Comparison of ENCODE assay signal across 8 cellular contexts in the genomic region with DNA sequence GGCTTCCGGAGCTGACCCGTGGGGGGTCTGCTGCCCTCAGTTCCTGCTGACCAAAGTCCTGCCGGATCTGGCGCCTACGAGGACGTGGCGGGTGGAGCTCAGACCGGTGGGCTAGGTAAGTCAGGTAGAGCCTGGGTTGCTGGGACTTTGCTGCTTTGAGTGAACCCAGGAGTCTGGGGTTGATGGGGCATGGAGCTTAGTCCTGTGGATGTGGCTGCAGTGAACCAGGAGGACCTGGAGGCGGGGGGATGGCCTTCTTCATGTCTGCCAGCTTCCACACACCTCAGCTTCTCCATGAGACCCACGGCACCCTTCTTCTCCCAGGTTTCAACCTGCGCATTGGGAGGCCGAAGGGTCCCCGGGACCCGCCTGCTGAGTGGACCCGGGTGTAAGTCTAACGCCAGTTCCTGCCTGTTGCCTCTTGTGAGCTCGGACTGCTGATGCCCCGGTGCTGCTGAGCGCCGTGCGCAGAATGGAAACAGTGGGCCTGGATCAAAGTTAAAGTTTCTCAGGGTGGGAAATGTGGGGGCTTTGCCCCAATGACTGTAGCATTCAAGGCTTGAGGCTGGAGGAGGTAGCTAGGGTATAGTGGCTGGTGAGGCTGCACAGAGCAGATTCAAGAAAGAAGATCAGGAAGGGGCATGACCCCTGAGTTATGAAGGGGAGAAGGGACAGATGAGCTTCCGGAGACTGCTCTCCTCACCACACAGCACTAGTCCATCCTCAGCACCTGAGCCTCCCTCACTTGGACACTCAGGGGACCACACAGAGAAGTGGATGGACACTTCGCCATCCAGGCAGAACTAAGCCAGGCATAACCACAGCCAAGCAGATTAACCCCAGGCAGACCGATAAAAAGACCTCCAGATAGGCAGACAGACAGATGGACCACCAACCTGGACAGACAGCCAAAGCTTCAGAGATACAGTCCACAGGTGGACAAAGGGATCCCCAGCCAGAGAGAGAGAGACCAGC. TPM values are rescaled to one million over a fixed set of nuclear protein-coding genes. Genes with fewer than 3 reads are reported as not detected.
DNase-seq lines count a peak whose midpoint lies in the region; ATAC-seq, FAIRE-seq and TF ChIP-seq lines count a peak whose summit lies in the region.

No MANE protein-coding gene starts in this region.

- H3K27ac ChIP-seq in K562 (ENCODE audit: extremely low read depth, low read depth, low read length) (peak overlapping the region; percentile 81), mesodermal cell (ENCODE audit: low read depth, low read length, severe bottlenecking) (no peak overlapping the region)

- DNase-seq in Calu3: no peak
- no peak for DNase-seq in K562 (ENCODE audit: extremely low read depth in 1 of 4, low spot score in 3 of 4)
- DNase-seq in OCI-M2 (lab: John Stamatoyannopoulos, UW; ENCODE audit: unreplicated experiment): no peak
- no peak for DNase-seq in NCI-H82 (lab: John Stamatoyannopoulos, UW)
- no peak for DNase-seq in NCI-H1436 treated with DMSO at 0.1 percent for 48 hours (lab: John Stamatoyannopoulos, UW)
- DNase-seq in dedifferentiated amniotic fluid mesenchymal stem cell (ENCODE audit: extremely low spot score): no peak

- peak overlapping the region; percentile 84 for H3K4me3 Mint-ChIP-seq in Calu3 (ENCODE audit: low read depth, unreplicated experiment)

- TF ChIP-seq POLR2A in K562 (conservative IDR thresholded peaks at IDR 0.05): peak; percentile 16; the same call in 1 of the 2 replicates

- in situ Hi-C loops in K562 (cut with MboI): no loop called here

- H3K4me3 ChIP-seq in K562 (peak overlapping the region; percentile 74), mesodermal cell (ENCODE audit: extremely low read depth, insufficient read depth, low read length, poor library complexity, severe bottlenecking) (peak overlapping the region; percentile 67)

- peak overlapping the region; percentile 88 to 98 for H3K9ac ChIP-seq in K562 (ENCODE audit: insufficient read depth in 1 of 2, low read depth in 2 of 2, low read length in 2 of 2)

- FAIRE-seq in K562 (lab: Jason Lieb, UNC): peak; percentile 23

- H3K9me3 Mint-ChIP-seq in Calu3 (ENCODE audit: low read depth, unreplicated experiment): no peaks in the 10 kb centered on the region

- no peaks in the 10 kb centered on the region for H3K9me1 ChIP-seq in K562 (ENCODE audit: control insufficient read depth, insufficient read depth, low read length)

- WGBS in K562 (ENCODE audit: insufficient coverage, low coverage, missing lambda C conversion rate): 15% methylated on average over 18 of the region's 24 CpGs
- WGBS in mesodermal cell (ENCODE audit: insufficient coverage in 2 of 2), 2 experiments: 75 to 84% methylated on average over 16 to 19 of the region's 24 CpGs

- POLR2A ChIA-PET in K562 (lab: Yijun Ruan, JAX): interaction anchor here (0.6 to 1.6 kb wide), 5 partner anchors 10 to 36 kb away, joined by 3 to 6 read pairs (median 4); a partner anchor contains a TSS

- peaks cover 44% of the 10 kb centered on the region for H3K79me2 ChIP-seq in K562 (ENCODE audit: control insufficient read depth, insufficient read depth, low read length)

- H3K36me3 Mint-ChIP-seq in Calu3 (ENCODE audit: insufficient read depth, unreplicated experiment): peaks cover 38% of the 10 kb centered on the region

- ATAC-seq in HG02943 (IDR thresholded peaks at IDR 0.05; ENCODE audit: low read depth, unreplicated experiment) (peak; percentile 6), K562 (peak; percentile 1)

- intact Hi-C loops in Calu3 (cut with micrococcal nuclease; ENCODE audit: unreplicated experiment): no loop called here
- intact Hi-C loops in K562 (cut with micrococcal nuclease): loop anchor here (1.0 kb wide), 1 partner anchor 31 kb away; a partner anchor contains a TSS

- CTCF ChIA-PET in Calu3 (lab: Charles Lee): interaction anchor here (1.1 to 1.3 kb wide), 3 partner anchors 17 to 85 kb away, joined by 6 to 9 read pairs (median 6); a partner anchor contains a TSS
- CTCF ChIA-PET in K562 (lab: Yijun Ruan, JAX; ENCODE audit: low intra/inter-chr PET ratio): interaction anchor here (1.4 kb wide), 1 partner anchor 17 kb away, joined by 8 read pairs; a partner anchor contains a TSS

- TF ChIP-seq CTCF in Calu3 (IDR thresholded peaks at IDR 0.05; ENCODE audit: unreplicated experiment) (peak; percentile 15), K562 (IDR thresholded peaks at IDR 0.05 in 2 of 3, conservative IDR thresholded peaks at IDR 0.05 in 1 of 3; ENCODE audit: insufficient read depth in 2 of 3, low read depth in 1 of 3, low read length in 3 of 3) (0 out of 6 replicates have a peak, but pooled peaks of 1 of the 3 experiments have one; percentile 7)

- H3K4me1 ChIP-seq in K562 (replicated peaks in 1 of 2; ENCODE audit: control insufficient read depth in 2 of 2, insufficient read depth in 2 of 2, low read length in 2 of 2): peaks cover 41 to 42% of the 10 kb centered on the region in 2 experiments
- H3K4me1 ChIP-seq in mesodermal cell (ENCODE audit: control insufficient read depth, insufficient read depth, low read length, poor library complexity, severe bottlenecking): peaks cover 11% of the 10 kb centered on the region

- H3K27me3 ChIP-seq in K562 (ENCODE audit: control insufficient read depth in 2 of 2, insufficient read depth in 2 of 2, low read length in 2 of 2): no peaks in the 10 kb centered on the region

- H3K36me3 ChIP-seq in K562 (ENCODE audit: control insufficient read depth, insufficient read depth, low read length): peaks cover 47% of the 10 kb centered on the region; the same call in 2 of the 3 replicates
- peaks cover 3% of the 10 kb centered on the region for H3K36me3 ChIP-seq in mesodermal cell (ENCODE audit: control insufficient read depth, insufficient read depth, low read length)

- peak; percentile 2; the same call in 1 of the 2 replicates for TF ChIP-seq EP300 in K562 (IDR thresholded peaks at IDR 0.05; ENCODE audit: low read length)

- H3K27ac Mint-ChIP-seq in Calu3 (ENCODE audit: unreplicated experiment): peak overlapping the region; percentile 67

- H3K4me1 Mint-ChIP-seq in Calu3 (ENCODE audit: low read depth, unreplicated experiment): peaks cover 30% of the 10 kb centered on the region

- no peaks in the 10 kb centered on the region for H3K27me3 Mint-ChIP-seq in Calu3 (ENCODE audit: unreplicated experiment)

- BruUV-seq in Calu3 (replicated peaks; lab: Mats Ljungman, UMichigan): TSS peak; percentile 47
- TSS peak; percentile 64 for BruUV-seq in K562 (replicated peaks; lab: Mats Ljungman, UMichigan)

- H4K20me1 ChIP-seq in K562 (replicated peaks; ENCODE audit: control insufficient read depth, insufficient read depth, low read length): no peaks in the 10 kb centered on the region

- TF ChIP-seq RAD21 in K562 (CRISPR knock-in tag; conservative IDR thresholded peaks at IDR 0.05 in 1 of 2, IDR thresholded peaks at IDR 0.05 in 1 of 2): no peak

- peak overlapping the region; percentile 88 for H3K4me2 ChIP-seq in K562 (ENCODE audit: insufficient read depth, low read length)

- H2AFZ ChIP-seq in K562 (ENCODE audit: low read depth, low read length): peak overlapping the region; percentile 95

- H3K9me3 ChIP-seq in K562 (replicated peaks; ENCODE audit: control insufficient read depth, insufficient read depth, low read depth, low read length) (peaks cover 2% of the 10 kb centered on the region; the same call in 1 of the 2 replicates), mesodermal cell (ENCODE audit: control insufficient read depth, low read length) (no peaks in the 10 kb centered on the region)

RNA-seq across cellular contexts. Expression of a gene that starts 17.3 kb away (rescaled TPM):
- total RNA-seq in Calu3 (2022) (62.9 and 66.0 TPM in 2 replicates), K562 (2014; rRNA removed) (49.6 and 57.0 TPM in 2 replicates), K562 (2014; rRNA removed; fragmentation: Illumina TruSeq; extraction: Trizol) (36.9 and 37.6 TPM in 2 replicates), K562 (2015; rRNA removed; fragmentation: Illumina TruSeq; extraction: Trizol) (35.2 and 38.5 TPM in 2 replicates), K562 (2021) (64.0 and 64.4 TPM in 2 replicates)
- total RNA-seq in K562 (2011; cell fraction: chromatin; rRNA removed; ENCODE audit: low replicate concordance): 213 and 354 TPM in 2 replicates
- 191 TPM in 2 replicates for total RNA-seq in K562 (2011; cell fraction: nucleolus; rRNA removed)
- total RNA-seq in K562 (2011; cell fraction: nucleoplasm; rRNA removed): 220 and 291 TPM in 2 replicates
- polyA plus RNA-seq in K562 (2011; rRNA removed) (51.0 and 58.7 TPM in 2 replicates), K562 (2014; fragmentation: Illumina TruSeq; extraction: Trizol) (79.5 and 90.7 TPM in 2 replicates), K562 (2014; fragmentation: Nextera tagmentation; extraction: Ambion mirVana) (10 to 100 TPM; 11.6 to 19.3 TPM), K562 (2014; rRNA removed) (67.4 and 76.7 TPM in 2 replicates)
- 53.2 and 74.2 TPM in 2 replicates for polyA plus RNA-seq in K562 (2011; cell fraction: cytosol; rRNA removed)
- 140 and 232 TPM in 2 replicates for polyA plus RNA-seq in K562 (2011; cell fraction: nucleus; rRNA removed)
- polyA plus RNA-seq in K562 (2012): 44.4 and 61.5 TPM in 2 replicates
- polyA minus RNA-seq in K562 (2011; rRNA and poly(A)+ RNA removed): 42.3 and 45.7 TPM in 2 replicates
- polyA minus RNA-seq in K562 (2011; cell fraction: cytosol; rRNA and poly(A)+ RNA removed): 31.4 and 33.8 TPM in 2 replicates
- 74.3 and 76.3 TPM in 2 replicates for polyA minus RNA-seq in K562 (2011; cell fraction: nucleus; rRNA and poly(A)+ RNA removed)
- 7.1 TPM for polyA plus RNA-seq in mesodermal cell (2013, experiment 1 of 2)
- polyA plus RNA-seq in mesodermal cell (2013, experiment 2 of 2): 8.3 TPM

RNA-seq across cellular contexts. Expression of a gene that starts 30.4 kb away (rescaled TPM):
- total RNA-seq in Calu3 (2022): 79.6 and 89.4 TPM in 2 replicates
- total RNA-seq in K562 (2011; cell fraction: chromatin; rRNA removed; ENCODE audit: low replicate concordance): 74.0 and 256 TPM in 2 replicates
- 209 and 220 TPM in 2 replicates for total RNA-seq in K562 (2011; cell fraction: nucleolus; rRNA removed)
- total RNA-seq in K562 (2011; cell fraction: nucleoplasm; rRNA removed): 139 and 147 TPM in 2 replicates
- total RNA-seq in K562 (2014; rRNA removed): 187 and 239 TPM in 2 replicates
- total RNA-seq in K562 (2014; rRNA removed; fragmentation: Illumina TruSeq; extraction: Trizol): 42.1 and 52.9 TPM in 2 replicates
- 97.8 and 103 TPM in 2 replicates for total RNA-seq in K562 (2015; rRNA removed; fragmentation: Illumina TruSeq; extraction: Trizol)
- total RNA-seq in K562 (2021): 164 and 167 TPM in 2 replicates
- polyA plus RNA-seq in K562 (2011; rRNA removed): 127 and 158 TPM in 2 replicates
- 271 and 517 TPM in 2 replicates for polyA plus RNA-seq in K562 (2011; cell fraction: cytosol; rRNA removed)
- 407 and 557 TPM in 2 replicates for polyA plus RNA-seq in K562 (2011; cell fraction: nucleus; rRNA removed)
- 134 and 149 TPM in 2 replicates for polyA plus RNA-seq in K562 (2012)
- 100.0 and 155 TPM in 2 replicates for polyA plus RNA-seq in K562 (2014; fragmentation: Illumina TruSeq; extraction: Trizol)
- 10 to 100 TPM; 35.4 to 53.3 TPM for polyA plus RNA-seq in K562 (2014; fragmentation: Nextera tagmentation; extraction: Ambion mirVana)
- 209 and 231 TPM in 2 replicates for polyA plus RNA-seq in K562 (2014; rRNA removed)
- 51.7 and 70.1 TPM in 2 replicates for polyA minus RNA-seq in K562 (2011; rRNA and poly(A)+ RNA removed)
- 78.1 and 83.2 TPM in 2 replicates for polyA minus RNA-seq in K562 (2011; cell fraction: cytosol; rRNA and poly(A)+ RNA removed)
- 115 and 121 TPM in 2 replicates for polyA minus RNA-seq in K562 (2011; cell fraction: nucleus; rRNA and poly(A)+ RNA removed)
- 43.2 TPM for polyA plus RNA-seq in mesodermal cell (2013, experiment 1 of 2)
- 40.0 TPM for polyA plus RNA-seq in mesodermal cell (2013, experiment 2 of 2)
